ENCODE assay signal across 21 cellular contexts in the genomic region with DNA sequence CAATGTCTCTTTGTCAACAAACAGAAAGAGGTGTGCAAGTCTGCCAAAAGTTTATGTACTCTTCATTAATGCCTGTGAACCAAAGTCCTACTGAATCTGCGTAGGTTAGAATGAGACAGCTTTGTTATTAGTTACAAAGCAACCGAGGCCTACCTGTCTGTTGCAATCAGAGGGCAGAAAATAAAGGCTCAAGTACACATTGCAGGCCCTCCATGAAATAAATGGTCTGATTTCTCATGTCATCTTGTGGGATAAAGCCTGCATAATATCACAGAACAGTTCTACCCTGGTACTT.
"Had no signal": no experiment of that assay in that cellular context is flagged by ENCODE, and none has a peak within 500 bp of the region (broad histone marks: within the 10 kb centered on the region; RNA-seq: fewer than 3 reads in every experiment).

No MANE protein-coding gene starts in this region.

- H3K9me3 ChIP-seq: lower lobe of right lung, ovary, right atrium auricular region, spleen, tibial nerve, uterus had no signal

- ATAC-seq: left ventricle myocardium superior, sciatic nerve had no signal

- H3K36me3 ChIP-seq: lower lobe of right lung, ovary, right atrium auricular region, spleen, tibial nerve, uterus had no signal

- H2AFZ ChIP-seq: hepatocyte had no signal

- H3K4me3 ChIP-seq: hepatocyte, lower lobe of right lung, ovary, right atrium auricular region, skin epidermis, spleen, tibial nerve, uterus had no signal

- H3K27me3 ChIP-seq: hepatocyte, ovary, right atrium auricular region, tibial nerve, uterus had no signal

- H3K36me3 Mint-ChIP-seq: mesothelial cell of epicardium; natural killer cell; stimulated activated effector memory CD8-positive, alpha-beta T cell treated with anti-CD3 and anti-CD28 coated beads, Interleukin-12 subunit alpha, Interleukin-12 subunit beta, amount 100 ng/mL, for 72 hours; type B pancreatic cell had no signal

- H3K27ac ChIP-seq: hepatocyte, lower lobe of right lung, ovary, right atrium auricular region, skin epidermis, spleen, tibial nerve, uterus had no signal

- H3K9me3 Mint-ChIP-seq: mesothelial cell of epicardium; naive B cell; natural killer cell; nephron progenitor cell; stimulated activated effector memory CD8-positive, alpha-beta T cell treated with anti-CD3 and anti-CD28 coated beads, Interleukin-12 subunit alpha, Interleukin-12 subunit beta, amount 100 ng/mL, for 72 hours; stimulated activated naive CD8-positive, alpha-beta T cell treated with anti-CD3 and anti-CD28 coated beads, Interleukin-15, Interleukin-2, amounts not matched to agents 100 ng/mL and 50 ng/mL, for 24 hours had no signal

- H3K27ac Mint-ChIP-seq: mesothelial cell of epicardium; naive B cell; natural killer cell; nephron progenitor cell; progenitor cell of endocrine pancreas; stimulated activated effector memory CD8-positive, alpha-beta T cell treated with anti-CD3 and anti-CD28 coated beads, Interleukin-12 subunit alpha, Interleukin-12 subunit beta, amount 100 ng/mL, for 72 hours; stimulated activated naive CD8-positive, alpha-beta T cell treated with anti-CD3 and anti-CD28 coated beads, Interleukin-15, Interleukin-2, amounts not matched to agents 100 ng/mL and 50 ng/mL, for 24 hours; type B pancreatic cell had no signal

- H3K4me1 Mint-ChIP-seq: naive B cell; natural killer cell; nephron progenitor cell; stimulated activated effector memory CD8-positive, alpha-beta T cell treated with anti-CD3 and anti-CD28 coated beads, Interleukin-12 subunit alpha, Interleukin-12 subunit beta, amount 100 ng/mL, for 72 hours had no signal

- H3K4me3 Mint-ChIP-seq: mesothelial cell of epicardium; naive B cell; natural killer cell; nephron progenitor cell; stimulated activated effector memory CD8-positive, alpha-beta T cell treated with anti-CD3 and anti-CD28 coated beads, Interleukin-12 subunit alpha, Interleukin-12 subunit beta, amount 100 ng/mL, for 72 hours; stimulated activated naive CD8-positive, alpha-beta T cell treated with anti-CD3 and anti-CD28 coated beads, Interleukin-15, Interleukin-2, amounts not matched to agents 100 ng/mL and 50 ng/mL, for 24 hours; type B pancreatic cell had no signal

- H3K4me2 ChIP-seq: hepatocyte had no signal

- DNase-seq: left ventricle myocardium superior; lower lobe of right lung; mammary epithelial cell; naive B cell; natural killer cell; spleen; stimulated activated CD4-positive, alpha-beta T cell treated with anti-CD3 and anti-CD28 coated beads, Interleukin-4, amount 100 ng/mL, for 24 hours; stimulated activated naive CD4-positive, alpha-beta T cell had no signal

- H3K79me2 ChIP-seq: hepatocyte had no signal

- H3K4me1 ChIP-seq: lower lobe of right lung, right atrium auricular region, spleen, tibial nerve, uterus had no signal
